1 cellular context compared by ENCODE assay signal in the genomic region with DNA sequence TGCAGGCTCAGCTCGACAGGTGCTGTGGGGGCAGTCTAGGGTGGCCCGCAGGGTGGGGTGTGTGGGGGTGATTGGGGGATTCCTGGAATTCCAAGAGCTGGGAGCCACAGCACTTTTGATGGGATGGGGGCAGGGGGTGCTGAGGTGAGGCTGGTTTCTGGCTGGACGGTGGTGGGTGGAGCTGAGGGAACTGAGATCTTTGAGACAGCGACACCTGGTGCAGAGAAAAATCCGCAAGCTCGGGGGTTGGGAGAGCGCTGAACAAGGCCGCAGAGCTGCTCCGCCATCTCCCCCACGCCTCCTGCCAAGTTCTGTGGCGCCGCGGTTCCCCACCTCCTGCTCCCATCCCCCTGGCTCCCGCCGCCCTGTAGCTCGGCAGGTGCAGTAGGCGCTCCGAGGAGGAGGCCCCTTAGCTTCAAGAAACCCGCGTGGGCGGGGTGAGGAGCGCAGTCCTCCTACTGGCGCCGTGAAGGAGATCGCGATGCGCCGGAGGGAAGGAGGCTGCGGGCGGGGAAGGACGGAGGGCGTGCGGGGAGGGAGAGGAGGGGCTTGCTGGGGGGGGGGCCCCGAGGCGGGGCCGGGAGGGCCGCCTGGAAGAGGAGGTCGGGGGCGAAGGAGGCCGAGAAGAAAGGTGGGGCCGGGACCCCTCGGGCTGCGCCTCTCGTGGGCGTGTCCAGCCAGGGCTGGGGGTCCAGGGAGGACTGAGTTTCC.
TF ChIP-seq lines count a peak whose summit lies in the region.

No MANE protein-coding gene starts in this region.

TF ChIP-seq in HEK293, 187 proteins besides CTCF, POLR2A, EP300 and RAD21 (continued from another document and continues in another):
- TF ChIP-seq, protein P1, sequence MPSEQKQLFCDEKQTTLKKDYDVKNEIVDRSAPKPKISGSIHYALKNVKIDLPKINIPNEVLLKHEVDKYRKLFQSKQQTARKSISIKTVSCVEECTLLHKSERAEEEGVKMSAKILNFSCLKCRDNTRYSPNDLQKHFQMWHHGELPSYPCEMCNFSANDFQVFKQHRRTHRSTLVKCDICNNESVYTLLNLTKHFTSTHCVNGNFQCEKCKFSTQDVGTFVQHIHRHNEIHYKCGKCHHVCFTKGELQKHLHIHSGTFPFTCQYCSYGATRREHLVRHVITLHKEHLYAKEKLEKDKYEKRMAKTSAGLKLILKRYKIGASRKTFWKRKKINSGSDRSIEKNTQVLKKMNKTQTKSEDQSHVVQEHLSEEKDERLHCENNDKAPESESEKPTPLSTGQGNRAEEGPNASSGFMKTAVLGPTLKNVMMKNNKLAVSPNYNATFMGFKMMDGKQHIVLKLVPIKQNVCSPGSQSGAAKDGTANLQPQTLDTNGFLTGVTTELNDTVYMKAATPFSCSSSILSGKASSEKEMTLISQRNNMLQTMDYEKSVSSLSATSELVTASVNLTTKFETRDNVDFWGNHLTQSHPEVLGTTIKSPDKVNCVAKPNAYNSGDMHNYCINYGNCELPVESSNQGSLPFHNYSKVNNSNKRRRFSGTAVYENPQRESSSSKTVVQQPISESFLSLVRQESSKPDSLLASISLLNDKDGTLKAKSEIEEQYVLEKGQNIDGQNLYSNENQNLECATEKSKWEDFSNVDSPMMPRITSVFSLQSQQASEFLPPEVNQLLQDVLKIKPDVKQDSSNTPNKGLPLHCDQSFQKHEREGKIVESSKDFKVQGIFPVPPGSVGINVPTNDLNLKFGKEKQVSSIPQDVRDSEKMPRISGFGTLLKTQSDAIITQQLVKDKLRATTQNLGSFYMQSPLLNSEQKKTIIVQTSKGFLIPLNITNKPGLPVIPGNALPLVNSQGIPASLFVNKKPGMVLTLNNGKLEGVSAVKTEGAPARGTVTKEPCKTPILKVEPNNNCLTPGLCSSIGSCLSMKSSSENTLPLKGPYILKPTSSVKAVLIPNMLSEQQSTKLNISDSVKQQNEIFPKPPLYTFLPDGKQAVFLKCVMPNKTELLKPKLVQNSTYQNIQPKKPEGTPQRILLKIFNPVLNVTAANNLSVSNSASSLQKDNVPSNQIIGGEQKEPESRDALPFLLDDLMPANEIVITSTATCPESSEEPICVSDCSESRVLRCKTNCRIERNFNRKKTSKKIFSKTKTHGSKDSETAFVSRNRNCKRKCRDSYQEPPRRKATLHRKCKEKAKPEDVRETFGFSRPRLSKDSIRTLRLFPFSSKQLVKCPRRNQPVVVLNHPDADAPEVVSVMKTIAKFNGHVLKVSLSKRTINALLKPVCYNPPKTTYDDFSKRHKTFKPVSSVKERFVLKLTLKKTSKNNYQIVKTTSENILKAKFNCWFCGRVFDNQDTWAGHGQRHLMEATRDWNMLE (tag by site-specific recombination; conservative IDR thresholded peaks at IDR 0.05; ENCODE audit: low read depth): no peak
- TF ChIP-seq ZSCAN30 (tag by site-specific recombination; IDR thresholded peaks at IDR 0.05): peak; percentile 92
- TF ChIP-seq, protein P2, sequence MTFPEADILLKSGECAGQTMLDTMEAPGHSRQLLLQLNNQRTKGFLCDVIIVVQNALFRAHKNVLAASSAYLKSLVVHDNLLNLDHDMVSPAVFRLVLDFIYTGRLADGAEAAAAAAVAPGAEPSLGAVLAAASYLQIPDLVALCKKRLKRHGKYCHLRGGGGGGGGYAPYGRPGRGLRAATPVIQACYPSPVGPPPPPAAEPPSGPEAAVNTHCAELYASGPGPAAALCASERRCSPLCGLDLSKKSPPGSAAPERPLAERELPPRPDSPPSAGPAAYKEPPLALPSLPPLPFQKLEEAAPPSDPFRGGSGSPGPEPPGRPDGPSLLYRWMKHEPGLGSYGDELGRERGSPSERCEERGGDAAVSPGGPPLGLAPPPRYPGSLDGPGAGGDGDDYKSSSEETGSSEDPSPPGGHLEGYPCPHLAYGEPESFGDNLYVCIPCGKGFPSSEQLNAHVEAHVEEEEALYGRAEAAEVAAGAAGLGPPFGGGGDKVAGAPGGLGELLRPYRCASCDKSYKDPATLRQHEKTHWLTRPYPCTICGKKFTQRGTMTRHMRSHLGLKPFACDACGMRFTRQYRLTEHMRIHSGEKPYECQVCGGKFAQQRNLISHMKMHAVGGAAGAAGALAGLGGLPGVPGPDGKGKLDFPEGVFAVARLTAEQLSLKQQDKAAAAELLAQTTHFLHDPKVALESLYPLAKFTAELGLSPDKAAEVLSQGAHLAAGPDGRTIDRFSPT (tag by site-specific recombination; IDR thresholded peaks at IDR 0.05): no peak
- TF ChIP-seq GFI1B (tag by site-specific recombination; IDR thresholded peaks at IDR 0.05): no peak
- 0 out of 2 replicates have a peak, but pooled peaks have one; percentile 30 for TF ChIP-seq BCL11B (tag by site-specific recombination; IDR thresholded peaks at IDR 0.05; ENCODE audit: low read depth)
- TF ChIP-seq YY1 (tag by site-specific recombination; IDR thresholded peaks at IDR 0.05): peak; percentile 65; the same call in 1 of the 2 replicates
- TF ChIP-seq ZNF354C (tag by site-specific recombination; IDR thresholded peaks at IDR 0.05; ENCODE audit: borderline replicate concordance, low read depth): no peak
- no peak for TF ChIP-seq ZNF658 (tag by site-specific recombination; IDR thresholded peaks at IDR 0.05)
- TF ChIP-seq ZNF426 (tag by site-specific recombination; IDR thresholded peaks at IDR 0.05): no peak
- no peak for TF ChIP-seq ZNF23 (tag by site-specific recombination; IDR thresholded peaks at IDR 0.05; ENCODE audit: borderline replicate concordance)
- no peak for TF ChIP-seq ZNF473 (tag by site-specific recombination; IDR thresholded peaks at IDR 0.05)
- no peak for TF ChIP-seq ZNF521 (tag by site-specific recombination; IDR thresholded peaks at IDR 0.05)
- peak; percentile 98 for TF ChIP-seq ZNF341 (tag by site-specific recombination; IDR thresholded peaks at IDR 0.05; ENCODE audit: low read depth)
- TF ChIP-seq ZNF677 (tag by site-specific recombination; IDR thresholded peaks at IDR 0.05): no peak
- TF ChIP-seq, protein P3, sequence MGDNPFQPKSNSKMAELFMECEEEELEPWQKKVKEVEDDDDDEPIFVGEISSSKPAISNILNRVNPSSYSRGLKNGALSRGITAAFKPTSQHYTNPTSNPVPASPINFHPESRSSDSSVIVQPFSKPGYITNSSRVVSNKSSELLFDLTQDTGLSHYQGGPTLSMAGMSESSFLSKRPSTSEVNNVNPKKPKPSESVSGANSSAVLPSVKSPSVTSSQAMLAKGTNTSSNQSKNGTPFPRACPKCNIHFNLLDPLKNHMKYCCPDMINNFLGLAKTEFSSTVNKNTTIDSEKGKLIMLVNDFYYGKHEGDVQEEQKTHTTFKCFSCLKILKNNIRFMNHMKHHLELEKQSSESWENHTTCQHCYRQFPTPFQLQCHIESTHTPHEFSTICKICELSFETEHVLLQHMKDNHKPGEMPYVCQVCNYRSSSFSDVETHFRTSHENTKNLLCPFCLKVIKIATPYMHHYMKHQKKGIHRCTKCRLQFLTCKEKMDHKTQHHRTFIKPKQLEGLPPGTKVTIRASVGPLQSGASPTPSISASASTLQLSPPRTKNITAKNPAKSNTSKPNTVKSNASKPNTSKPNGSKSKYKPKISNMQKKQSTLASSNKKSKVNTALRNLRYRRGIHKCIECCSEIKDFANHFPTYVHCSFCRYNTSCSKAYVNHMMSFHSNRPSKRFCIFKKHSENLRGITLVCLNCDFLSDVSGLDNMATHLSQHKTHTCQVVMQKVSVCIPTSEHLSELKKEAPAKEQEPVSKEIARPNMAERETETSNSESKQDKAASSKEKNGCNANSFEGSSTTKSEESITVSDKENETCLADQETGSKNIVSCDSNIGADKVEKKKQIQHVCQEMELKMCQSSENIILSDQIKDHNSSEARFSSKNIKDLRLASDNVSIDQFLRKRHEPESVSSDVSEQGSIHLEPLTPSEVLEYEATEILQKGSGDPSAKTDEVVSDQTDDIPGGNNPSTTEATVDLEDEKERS (tag by site-specific recombination; IDR thresholded peaks at IDR 0.05): no peak
- peak; percentile 83 for TF ChIP-seq SP2 (tag by site-specific recombination; IDR thresholded peaks at IDR 0.05)
- TF ChIP-seq, protein P4, sequence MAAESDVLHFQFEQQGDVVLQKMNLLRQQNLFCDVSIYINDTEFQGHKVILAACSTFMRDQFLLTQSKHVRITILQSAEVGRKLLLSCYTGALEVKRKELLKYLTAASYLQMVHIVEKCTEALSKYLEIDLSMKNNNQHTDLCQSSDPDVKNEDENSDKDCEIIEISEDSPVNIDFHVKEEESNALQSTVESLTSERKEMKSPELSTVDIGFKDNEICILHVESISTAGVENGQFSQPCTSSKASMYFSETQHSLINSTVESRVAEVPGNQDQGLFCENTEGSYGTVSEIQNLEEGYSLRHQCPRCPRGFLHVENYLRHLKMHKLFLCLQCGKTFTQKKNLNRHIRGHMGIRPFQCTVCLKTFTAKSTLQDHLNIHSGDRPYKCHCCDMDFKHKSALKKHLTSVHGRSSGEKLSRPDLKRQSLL (tag by site-specific recombination; IDR thresholded peaks at IDR 0.05): peak; percentile 56; the same call in 1 of the 2 replicates
- TF ChIP-seq ZNF394 (tag by site-specific recombination; IDR thresholded peaks at IDR 0.05; ENCODE audit: borderline replicate concordance): peak; percentile 74; the same call in 1 of the 2 replicates
- TF ChIP-seq, protein P5, sequence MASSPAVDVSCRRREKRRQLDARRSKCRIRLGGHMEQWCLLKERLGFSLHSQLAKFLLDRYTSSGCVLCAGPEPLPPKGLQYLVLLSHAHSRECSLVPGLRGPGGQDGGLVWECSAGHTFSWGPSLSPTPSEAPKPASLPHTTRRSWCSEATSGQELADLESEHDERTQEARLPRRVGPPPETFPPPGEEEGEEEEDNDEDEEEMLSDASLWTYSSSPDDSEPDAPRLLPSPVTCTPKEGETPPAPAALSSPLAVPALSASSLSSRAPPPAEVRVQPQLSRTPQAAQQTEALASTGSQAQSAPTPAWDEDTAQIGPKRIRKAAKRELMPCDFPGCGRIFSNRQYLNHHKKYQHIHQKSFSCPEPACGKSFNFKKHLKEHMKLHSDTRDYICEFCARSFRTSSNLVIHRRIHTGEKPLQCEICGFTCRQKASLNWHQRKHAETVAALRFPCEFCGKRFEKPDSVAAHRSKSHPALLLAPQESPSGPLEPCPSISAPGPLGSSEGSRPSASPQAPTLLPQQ (tag by site-specific recombination; IDR thresholded peaks at IDR 0.05): peak; percentile 42; the same call in 1 of the 2 replicates
- peak; percentile 66 for TF ChIP-seq KLF9 (tag by site-specific recombination; IDR thresholded peaks at IDR 0.05; ENCODE audit: low read depth)
- TF ChIP-seq KLF8 (tag by site-specific recombination; IDR thresholded peaks at IDR 0.05): peak; percentile 96
- TF ChIP-seq, protein P6, sequence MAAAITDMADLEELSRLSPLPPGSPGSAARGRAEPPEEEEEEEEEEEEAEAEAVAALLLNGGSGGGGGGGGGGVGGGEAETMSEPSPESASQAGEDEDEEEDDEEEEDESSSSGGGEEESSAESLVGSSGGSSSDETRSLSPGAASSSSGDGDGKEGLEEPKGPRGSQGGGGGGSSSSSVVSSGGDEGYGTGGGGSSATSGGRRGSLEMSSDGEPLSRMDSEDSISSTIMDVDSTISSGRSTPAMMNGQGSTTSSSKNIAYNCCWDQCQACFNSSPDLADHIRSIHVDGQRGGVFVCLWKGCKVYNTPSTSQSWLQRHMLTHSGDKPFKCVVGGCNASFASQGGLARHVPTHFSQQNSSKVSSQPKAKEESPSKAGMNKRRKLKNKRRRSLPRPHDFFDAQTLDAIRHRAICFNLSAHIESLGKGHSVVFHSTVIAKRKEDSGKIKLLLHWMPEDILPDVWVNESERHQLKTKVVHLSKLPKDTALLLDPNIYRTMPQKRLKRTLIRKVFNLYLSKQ (tag by site-specific recombination; IDR thresholded peaks at IDR 0.05; ENCODE audit: borderline replicate concordance): no peak
- no peak for TF ChIP-seq ZNF555 (tag by site-specific recombination; conservative IDR thresholded peaks at IDR 0.05)
- peak; percentile 14; the same call in 1 of the 2 replicates for TF ChIP-seq OSR2 (tag by site-specific recombination; IDR thresholded peaks at IDR 0.05)
- peak; percentile 81 for TF ChIP-seq ZBTB8A (tag by site-specific recombination; IDR thresholded peaks at IDR 0.05)
- TF ChIP-seq ZNF501 (tag by site-specific recombination; IDR thresholded peaks at IDR 0.05): peak; percentile 69; the same call in 1 of the 2 replicates
- TF ChIP-seq, protein P7, sequence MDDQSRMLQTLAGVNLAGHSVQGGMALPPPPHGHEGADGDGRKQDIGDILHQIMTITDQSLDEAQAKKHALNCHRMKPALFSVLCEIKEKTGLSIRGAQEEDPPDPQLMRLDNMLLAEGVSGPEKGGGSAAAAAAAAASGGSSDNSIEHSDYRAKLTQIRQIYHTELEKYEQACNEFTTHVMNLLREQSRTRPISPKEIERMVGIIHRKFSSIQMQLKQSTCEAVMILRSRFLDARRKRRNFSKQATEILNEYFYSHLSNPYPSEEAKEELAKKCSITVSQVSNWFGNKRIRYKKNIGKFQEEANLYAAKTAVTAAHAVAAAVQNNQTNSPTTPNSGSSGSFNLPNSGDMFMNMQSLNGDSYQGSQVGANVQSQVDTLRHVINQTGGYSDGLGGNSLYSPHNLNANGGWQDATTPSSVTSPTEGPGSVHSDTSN (CRISPR knock-in tag; IDR thresholded peaks at IDR 0.05): no peak
- TF ChIP-seq ZBTB48 (tag by site-specific recombination; IDR thresholded peaks at IDR 0.05): peak; percentile 51; the same call in 1 of the 2 replicates
- TF ChIP-seq ZNF169 (tag by site-specific recombination; IDR thresholded peaks at IDR 0.05): no peak
- TF ChIP-seq ZNF112 (tag by site-specific recombination; IDR thresholded peaks at IDR 0.05): no peak
- TF ChIP-seq, protein P8, sequence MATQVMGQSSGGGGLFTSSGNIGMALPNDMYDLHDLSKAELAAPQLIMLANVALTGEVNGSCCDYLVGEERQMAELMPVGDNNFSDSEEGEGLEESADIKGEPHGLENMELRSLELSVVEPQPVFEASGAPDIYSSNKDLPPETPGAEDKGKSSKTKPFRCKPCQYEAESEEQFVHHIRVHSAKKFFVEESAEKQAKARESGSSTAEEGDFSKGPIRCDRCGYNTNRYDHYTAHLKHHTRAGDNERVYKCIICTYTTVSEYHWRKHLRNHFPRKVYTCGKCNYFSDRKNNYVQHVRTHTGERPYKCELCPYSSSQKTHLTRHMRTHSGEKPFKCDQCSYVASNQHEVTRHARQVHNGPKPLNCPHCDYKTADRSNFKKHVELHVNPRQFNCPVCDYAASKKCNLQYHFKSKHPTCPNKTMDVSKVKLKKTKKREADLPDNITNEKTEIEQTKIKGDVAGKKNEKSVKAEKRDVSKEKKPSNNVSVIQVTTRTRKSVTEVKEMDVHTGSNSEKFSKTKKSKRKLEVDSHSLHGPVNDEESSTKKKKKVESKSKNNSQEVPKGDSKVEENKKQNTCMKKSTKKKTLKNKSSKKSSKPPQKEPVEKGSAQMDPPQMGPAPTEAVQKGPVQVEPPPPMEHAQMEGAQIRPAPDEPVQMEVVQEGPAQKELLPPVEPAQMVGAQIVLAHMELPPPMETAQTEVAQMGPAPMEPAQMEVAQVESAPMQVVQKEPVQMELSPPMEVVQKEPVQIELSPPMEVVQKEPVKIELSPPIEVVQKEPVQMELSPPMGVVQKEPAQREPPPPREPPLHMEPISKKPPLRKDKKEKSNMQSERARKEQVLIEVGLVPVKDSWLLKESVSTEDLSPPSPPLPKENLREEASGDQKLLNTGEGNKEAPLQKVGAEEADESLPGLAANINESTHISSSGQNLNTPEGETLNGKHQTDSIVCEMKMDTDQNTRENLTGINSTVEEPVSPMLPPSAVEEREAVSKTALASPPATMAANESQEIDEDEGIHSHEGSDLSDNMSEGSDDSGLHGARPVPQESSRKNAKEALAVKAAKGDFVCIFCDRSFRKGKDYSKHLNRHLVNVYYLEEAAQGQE (tag by site-specific recombination; IDR thresholded peaks at IDR 0.05): 0 out of 2 replicates have a peak, but pooled peaks have one; percentile 11
- TF ChIP-seq ZNF664 (tag by site-specific recombination; IDR thresholded peaks at IDR 0.05): no peak
- no peak for TF ChIP-seq ZNF837 (tag by site-specific recombination; IDR thresholded peaks at IDR 0.05)
- TF ChIP-seq SETDB1 (IDR thresholded peaks at IDR 0.05; ENCODE audit: insufficient read length, low read length): no peak
- TF ChIP-seq ZNF561 (tag by site-specific recombination; IDR thresholded peaks at IDR 0.05; ENCODE audit: borderline replicate concordance): peak; percentile 61; the same call in 1 of the 2 replicates
- TF ChIP-seq ZNF10 (tag by site-specific recombination; IDR thresholded peaks at IDR 0.05): no peak
- TF ChIP-seq ZNF433 (tag by site-specific recombination; IDR thresholded peaks at IDR 0.05; ENCODE audit: low read depth): no peak
